In genomic region chr7:23696916-23697441, GRCh38 we compare ENCODE assay signal across 10 cellular contexts. TPM values are rescaled to one million over a fixed set of nuclear protein-coding genes. Genes with fewer than 3 reads are reported as not detected.
DNase-seq lines count a peak whose midpoint lies in the region; ATAC-seq and TF ChIP-seq lines count a peak whose summit lies in the region.
"Had no signal": no experiment of that assay in that cellular context is flagged by ENCODE, and none has a peak within 500 bp of the region (broad histone marks: within the 10 kb centered on the region; RNA-seq: fewer than 3 reads in every experiment).

No MANE protein-coding gene starts in this region.

- H3K27ac ChIP-seq in OCI-LY7 (ENCODE audit: low read depth, low read length, poor library complexity, severe bottlenecking) = no peak overlapping the region
- H3K27ac ChIP-seq: BLaER1 treated with 17β-estradiol and CSF1 and Interleukin-3, amounts not matched to agents 10 nM and 100 nM; epithelial cell of prostate had no signal

- H4K20me1 ChIP-seq in OCI-LY7 (ENCODE audit: insufficient read depth, low read length) = no peaks in the 10 kb centered on the region
- H4K20me1 ChIP-seq: BLaER1 treated with 17β-estradiol and CSF1 and Interleukin-3, amounts not matched to agents 10 nM and 100 nM had no signal

- H3K79me2 ChIP-seq in OCI-LY7 (ENCODE audit: insufficient read depth, low read depth, low read length) = no peaks in the 10 kb centered on the region

- intact Hi-C loops in OCI-LY7 (cut with micrococcal nuclease; ENCODE audit: unreplicated experiment) = loop anchor here (1.0 kb wide), 1 partner anchor 150 kb away; no protein-coding TSS in a partner anchor

- DNase-seq in NCI-H1694 treated with DMSO at 0.1 percent for 48 hours (lab: John Stamatoyannopoulos, UW) (peak; percentile 30), NCI-H1694 (lab: John Stamatoyannopoulos, UW) (no peak), OCI-LY7 (ENCODE audit: low spot score) (peak; percentile 77), foreskin melanocyte (peak; percentile 44), retina (peak; percentile 17), AML-193 (lab: John Stamatoyannopoulos, UW) (no peak)
- DNase-seq in activated T-cell treated with anti-CD3 and anti-CD28 coated beads, Interleukin-2, amount 50 U/mL, for 4 hours = peak; percentile 51

- no peaks in the 10 kb centered on the region for H3K9me2 ChIP-seq in OCI-LY7 (ENCODE audit: insufficient read depth, low read length)

- H3K36me3 ChIP-seq in OCI-LY7 (ENCODE audit: insufficient read depth, low read length) = peaks cover 10% of the 10 kb centered on the region; the same call in 1 of the 2 replicates

- peaks cover 15% of the 10 kb centered on the region for H3K36me3 Mint-ChIP-seq in activated T-cell treated with anti-CD3 and anti-CD28 coated beads, Interleukin-2, amount 50 U/mL, for 4 hours (ENCODE audit: insufficient read depth)

- POLR2A ChIA-PET in OCI-LY7 (lab: Charles Lee) = interaction anchor here (1.1 to 1.3 kb wide), 2 partner anchors 16 to 80 kb away, joined by 3 read pairs; no protein-coding TSS in a partner anchor

- H3K9me3 Mint-ChIP-seq in activated T-cell treated with anti-CD3 and anti-CD28 coated beads, Interleukin-2, amount 50 U/mL, for 4 hours = no peaks in the 10 kb centered on the region

- no peaks in the 10 kb centered on the region for H3K4me1 ChIP-seq in OCI-LY7 (ENCODE audit: insufficient read depth, low read length, poor library complexity, severe bottlenecking)

- H3K4me3 Mint-ChIP-seq in activated T-cell treated with anti-CD3 and anti-CD28 coated beads, Interleukin-2, amount 50 U/mL, for 4 hours = no peak overlapping the region

- no peak overlapping the region for H3K4me3 ChIP-seq in OCI-LY7 (ENCODE audit: low read depth, low read length, poor library complexity, severe bottlenecking)
- H3K4me3 ChIP-seq: BLaER1 treated with 17β-estradiol and CSF1 and Interleukin-3, amounts not matched to agents 10 nM and 100 nM had no signal

- ATAC-seq in HG02973 (IDR thresholded peaks at IDR 0.05; ENCODE audit: unreplicated experiment) = peak; percentile 74
- peak; percentile 41 to 60 for ATAC-seq in activated T-cell treated with anti-CD3 and anti-CD28 coated beads, Interleukin-2, amount 50 U/mL, for 4 hours

- no TSS peak for BruUV-seq in OCI-LY7 (replicated peaks; lab: Mats Ljungman, UMichigan)

- no peak overlapping the region for H3K4me2 ChIP-seq in OCI-LY7 (ENCODE audit: low read length)
- H3K4me2 ChIP-seq: BLaER1 treated with 17β-estradiol and CSF1 and Interleukin-3, amounts not matched to agents 10 nM and 100 nM had no signal

- no peaks in the 10 kb centered on the region for H3K9me3 ChIP-seq in OCI-LY7 (ENCODE audit: low read length)

- H3K27me3 Mint-ChIP-seq in activated T-cell treated with anti-CD3 and anti-CD28 coated beads, Interleukin-2, amount 50 U/mL, for 4 hours (ENCODE audit: low read depth) = no peaks in the 10 kb centered on the region

- no peaks in the 10 kb centered on the region for H3K4me1 Mint-ChIP-seq in activated T-cell treated with anti-CD3 and anti-CD28 coated beads, Interleukin-2, amount 50 U/mL, for 4 hours (ENCODE audit: low read depth)

- TF ChIP-seq CTCF in OCI-LY7 (conservative IDR thresholded peaks at IDR 0.05; ENCODE audit: low read length) = peak; percentile 94

- H2AFZ ChIP-seq in OCI-LY7 (ENCODE audit: low read length) = no peak overlapping the region

- CTCF ChIA-PET in OCI-LY7 (lab: Charles Lee; ENCODE audit: unreplicated experiment) = interaction anchor here (1.1 kb wide), 1 partner anchor 126 kb away, joined by 3 read pairs; no protein-coding TSS in a partner anchor

RNA-seq across cellular contexts. Expression of gene STK31, which starts 13.0 kb away (rescaled TPM):
- 0.28 TPM in 1 of 2 replicates, not detected in the other for total RNA-seq in OCI-LY7 (2014; rRNA removed; shearing (Covaris generic))
- total RNA-seq in OCI-LY7 (2022) = 0.40 TPM in 1 of 2 replicates, not detected in the other
- under 1 TPM in 1 of 3 donors, not detected in 2; 0.19 TPM for total RNA-seq in activated T-cell treated with anti-CD3 and anti-CD28 coated beads, Interleukin-2, amount 50 U/mL, for 4 hours

RNA-seq across cellular contexts. Expression of gene FAM221A, which starts 17.0 kb away (rescaled TPM):
- 3.1 and 7.3 TPM in 2 replicates for total RNA-seq in OCI-LY7 (2014; rRNA removed; shearing (Covaris generic))
- 9.2 and 9.8 TPM in 2 replicates for total RNA-seq in OCI-LY7 (2022)
- total RNA-seq in activated T-cell treated with anti-CD3 and anti-CD28 coated beads, Interleukin-2, amount 50 U/mL, for 4 hours = 1 to 10 TPM; 3.9 to 5.6 (median 4.1) TPM

Comparison
In these comparisons a context has a peak if more than half of its experiments do, and no peak if none do; other contexts are left out.
1. DNase-seq: peak in NCI-H1694 treated with DMSO at 0.1 percent for 48 hours (single experiment), OCI-LY7 (single experiment), activated T-cell treated with anti-CD3 and anti-CD28 coated beads, Interleukin-2, amount 50 U/mL, for 4 hours (single experiment), foreskin melanocyte (single experiment) and retina (single experiment); none in NCI-H1694 (single experiment) and AML-193 (0 of 2).